ENCODE assay signal across 9 cellular contexts in the genomic region with DNA sequence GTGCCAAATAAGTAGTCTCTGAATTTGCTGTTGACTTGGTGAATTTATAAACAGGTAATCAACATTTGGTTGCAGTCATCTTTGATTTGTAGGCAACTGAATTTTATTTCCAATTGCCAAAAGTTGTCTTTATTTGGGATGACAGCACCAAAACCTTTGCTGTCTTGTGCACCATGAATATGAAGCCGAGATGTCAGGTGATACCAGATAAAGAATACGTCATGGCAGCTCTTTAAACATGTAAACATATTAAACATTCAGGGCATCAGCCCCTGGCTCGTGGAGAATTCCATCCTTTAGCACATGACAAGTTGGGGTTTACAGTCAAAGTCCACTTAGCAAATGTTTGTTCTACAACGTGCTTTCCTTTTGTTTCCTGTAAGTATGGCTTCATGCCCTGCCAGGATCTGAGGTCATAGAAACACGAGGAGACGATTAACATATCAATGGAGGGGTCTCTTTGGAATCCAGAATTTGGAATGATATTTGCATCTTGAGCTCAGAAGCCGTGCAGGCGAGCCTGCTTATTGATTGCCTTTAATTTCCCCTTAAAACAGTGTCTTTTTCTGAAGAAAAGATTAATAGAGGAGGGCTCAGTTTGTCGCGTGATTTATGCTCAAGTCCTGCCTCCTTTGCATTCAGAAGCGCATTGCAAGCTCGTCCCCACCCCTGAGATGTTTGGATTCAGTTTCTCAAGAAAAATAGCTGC.
DNase-seq lines count a peak whose midpoint lies in the region; ATAC-seq and TF ChIP-seq lines count a peak whose summit lies in the region.
"Had no signal": no experiment of that assay in that cellular context is flagged by ENCODE, and none has a peak within 500 bp of the region (broad histone marks: within the 10 kb centered on the region; RNA-seq: fewer than 3 reads in every experiment).

No MANE protein-coding gene starts in this region.

- no peaks in the 10 kb centered on the region for H3K36me3 ChIP-seq in RWPE2 (ENCODE audit: low read depth)
- H3K36me3 ChIP-seq: tibial nerve had no signal

- no peak overlapping the region for H3K4me3 ChIP-seq in RWPE2 (ENCODE audit: severe bottlenecking)
- H3K4me3 ChIP-seq: tibial nerve had no signal

- no peak for TF ChIP-seq CTCF in RWPE2 (IDR thresholded peaks at IDR 0.05; ENCODE audit: poor library complexity, severe bottlenecking)

- no peaks in the 10 kb centered on the region for H3K27me3 ChIP-seq in RWPE2 (ENCODE audit: insufficient read depth, poor library complexity, severe bottlenecking)
- H3K27me3 ChIP-seq: tibial nerve had no signal

- DNase-seq in HT-29 (ENCODE audit: low spot score) (peak; percentile 95), RWPE2 (ENCODE audit: low spot score) (peak; percentile 19), globus pallidus (ENCODE audit: low spot score) (peak; percentile 8), pulmonary artery endothelial cell (ENCODE audit: low read depth, low spot score) (peak; percentile 20), NCI-H187 treated with DMSO at 0.1 percent for 48 hours (lab: John Stamatoyannopoulos, UW) (no peak), GM19240 (ENCODE audit: insufficient read length, low spot score) (no peak)
- no peak for DNase-seq in stimulated activated naive CD4-positive, alpha-beta T cell (lab: John Stamatoyannopoulos, UW)

- H3K4me1 ChIP-seq in RWPE2 (ENCODE audit: insufficient read depth, poor library complexity, severe bottlenecking) = peaks cover 13% of the 10 kb centered on the region

- peak overlapping the region; percentile 1 for H3K27ac ChIP-seq in RWPE2 (ENCODE audit: poor library complexity, severe bottlenecking)
- H3K27ac ChIP-seq: tibial nerve had no signal

- ATAC-seq in RWPE2 (ENCODE audit: low read depth) (peak; percentile 49; the same call in 2 of the 3 replicates), GM21390 (IDR thresholded peaks at IDR 0.05; ENCODE audit: unreplicated experiment) (no peak)

- no peaks in the 10 kb centered on the region for H3K9me3 ChIP-seq in RWPE2 (ENCODE audit: severe bottlenecking)
- H3K9me3 ChIP-seq: tibial nerve had no signal

Comparison
In these comparisons a context has a peak if more than half of its experiments do, and no peak if none do; other contexts are left out.
1. DNase-seq: peak in HT-29 (single experiment), RWPE2 (single experiment), globus pallidus (single experiment) and pulmonary artery endothelial cell (single experiment); none in stimulated activated naive CD4-positive, alpha-beta T cell (0 of 6), NCI-H187 treated with DMSO at 0.1 percent for 48 hours (single experiment) and GM19240 (single experiment).